In the genomic region with DNA sequence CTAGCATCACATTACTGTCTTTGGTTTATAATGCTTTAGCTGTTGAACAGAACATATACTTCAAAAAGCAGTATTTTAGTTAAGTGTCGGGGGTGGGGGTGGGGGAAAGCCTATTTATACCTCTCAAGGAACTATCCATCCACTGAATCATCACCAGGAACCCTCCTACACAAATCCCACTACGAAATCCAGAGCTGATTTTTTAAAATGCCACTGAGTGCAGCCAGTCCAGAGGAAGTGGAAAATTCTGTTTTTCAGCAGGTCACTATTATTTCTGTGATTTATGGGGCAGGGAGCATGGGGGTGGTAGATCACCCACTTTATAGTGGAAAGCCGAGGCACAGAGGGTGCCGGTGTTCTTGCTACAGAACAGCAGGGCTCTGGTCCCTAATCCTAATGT, we compare ENCODE assay signal across 14 cellular contexts.
DNase-seq lines count a peak whose midpoint lies in the region; ATAC-seq and TF ChIP-seq lines count a peak whose summit lies in the region.
"Had no signal": no experiment of that assay in that cellular context is flagged by ENCODE, and none has a peak within 500 bp of the region (broad histone marks: within the 10 kb centered on the region; RNA-seq: fewer than 3 reads in every experiment).

No MANE protein-coding gene starts in this region.

- ATAC-seq in Panc1 (no peak), HG03457 (IDR thresholded peaks at IDR 0.05; ENCODE audit: unreplicated experiment) (no peak)

- H3K9me3 ChIP-seq in Panc1 (ENCODE audit: control insufficient read depth, insufficient read depth, low read depth, low read length): no peaks in the 10 kb centered on the region

- H3K4me1 Mint-ChIP-seq in Calu3 (ENCODE audit: low read depth, unreplicated experiment): peaks cover 86% of the 10 kb centered on the region
- H3K4me1 Mint-ChIP-seq in glutamatergic neuron (ENCODE audit: low read depth, unreplicated experiment): no peaks in the 10 kb centered on the region

- intact Hi-C loops in Calu3 (cut with micrococcal nuclease; ENCODE audit: unreplicated experiment): loop anchor here (5.0 kb wide), 4 partner anchors 52 to 312 kb away; no protein-coding TSS in a partner anchor
- intact Hi-C loops in Panc1 (cut with micrococcal nuclease; ENCODE audit: unreplicated experiment): no loop called here

- H3K9me3 Mint-ChIP-seq in Calu3 (ENCODE audit: low read depth, unreplicated experiment) (no peaks in the 10 kb centered on the region), glutamatergic neuron (ENCODE audit: unreplicated experiment) (peaks cover 2% of the 10 kb centered on the region)

- BruUV-seq in Calu3 (replicated peaks; lab: Mats Ljungman, UMichigan) (no TSS peak), Panc1 (replicated peaks; lab: Mats Ljungman, UMichigan) (no TSS peak)

- H3K4me3 ChIP-seq in Panc1 (ENCODE audit: low read depth in 2 of 2, low read length in 2 of 2) (no peak overlapping the region), fibroblast of mammary gland (ENCODE audit: control insufficient read depth, low read depth, low read length) (no peak overlapping the region)

- no peak overlapping the region for H3K4me3 Mint-ChIP-seq in Calu3 (ENCODE audit: low read depth, unreplicated experiment)
- no peak overlapping the region for H3K4me3 Mint-ChIP-seq in glutamatergic neuron (ENCODE audit: unreplicated experiment)

- in situ Hi-C loops in Panc1 (cut with HindIII; ENCODE audit: low pct_unique_long_range_greater_than_20kb, low sequenced_read_pairs): loop anchor here (25.0 kb wide), 1 partner anchor 268 kb away; no protein-coding TSS in a partner anchor

- CTCF ChIA-PET in Calu3 (lab: Charles Lee): interaction anchor here (1.4 kb wide), 1 partner anchor 12 kb away, joined by 3 read pairs; no protein-coding TSS in a partner anchor
- CTCF ChIA-PET in Panc1 (lab: Charles Lee): no interaction called here

- H3K27ac ChIP-seq in Panc1 (ENCODE audit: low read length): peak overlapping the region; percentile 41
- H3K27ac ChIP-seq: C4-2B, parathyroid adenoma had no signal

- H3K27me3 Mint-ChIP-seq in Calu3 (ENCODE audit: unreplicated experiment) (no peaks in the 10 kb centered on the region), glutamatergic neuron (ENCODE audit: unreplicated experiment) (peaks cover 19% of the 10 kb centered on the region)

- H3K36me3 Mint-ChIP-seq in Calu3 (ENCODE audit: insufficient read depth, unreplicated experiment) (peaks cover 84% of the 10 kb centered on the region), glutamatergic neuron (ENCODE audit: unreplicated experiment) (peaks cover 11% of the 10 kb centered on the region)

- no peaks in the 10 kb centered on the region for H3K27me3 ChIP-seq in Panc1 (ENCODE audit: control insufficient read depth, insufficient read depth, low read length)

- no peak for TF ChIP-seq CTCF in Calu3 (IDR thresholded peaks at IDR 0.05; ENCODE audit: unreplicated experiment)
- TF ChIP-seq CTCF in Panc1 (IDR thresholded peaks at IDR 0.05): no peak
- TF ChIP-seq CTCF in fibroblast of mammary gland (conservative IDR thresholded peaks at IDR 0.05; ENCODE audit: control insufficient read depth, insufficient read depth, low read depth, low read length): no peak
- no peak for TF ChIP-seq CTCF in glutamatergic neuron (IDR thresholded peaks at IDR 0.05; ENCODE audit: partially characterized antibody, unreplicated experiment)

- POLR2A ChIA-PET in Panc1 (lab: Charles Lee): no interaction called here

- no peak for DNase-seq in Calu3
- no peak for DNase-seq in Panc1 (ENCODE audit: low read depth, low spot score)
- peak; percentile 72 for DNase-seq in fibroblast of mammary gland (ENCODE audit: low read depth)
- peak; percentile 25 for DNase-seq in putamen (ENCODE audit: low spot score)
- no peak for DNase-seq in activated naive CD4-positive, alpha-beta T cell (lab: John Stamatoyannopoulos, UW)
- DNase-seq in 8988T: no peak
- DNase-seq in glutamatergic neuron: no peak
- DNase-seq: activated CD4-positive, alpha-beta T cell treated with anti-CD3 and anti-CD28 coated beads, Interleukin-2, amount 50 U/mL, for 4 hours; islet precursor cell; NCI-H2107; Right ventricle myocardium superior had no signal

- peak overlapping the region; percentile 99 for H3K27ac Mint-ChIP-seq in Calu3 (ENCODE audit: unreplicated experiment)
- no peak overlapping the region for H3K27ac Mint-ChIP-seq in glutamatergic neuron (ENCODE audit: unreplicated experiment)

- peaks cover 7% of the 10 kb centered on the region; the same call in 1 of the 2 replicates for H3K36me3 ChIP-seq in Panc1 (ENCODE audit: control insufficient read depth, insufficient read depth, low read length)

- peaks cover 57% of the 10 kb centered on the region for H3K4me1 ChIP-seq in Panc1 (ENCODE audit: control insufficient read depth, insufficient read depth, low read length)
- H3K4me1 ChIP-seq: parathyroid adenoma had no signal

Comparison
In these comparisons a context has a peak if more than half of its experiments do, and no peak if none do; other contexts are left out.
1. DNase-seq: peak in fibroblast of mammary gland (single experiment) and putamen (single experiment); none in Calu3 (single experiment), Panc1 (single experiment), activated naive CD4-positive, alpha-beta T cell (0 of 4), 8988T (single experiment) and glutamatergic neuron (single experiment).